8 cellular contexts compared by ENCODE assay signal in genomic region chr3:186614597-186615483, GRCh38. TPM values are rescaled to one million over a fixed set of nuclear protein-coding genes. Genes with fewer than 3 reads are reported as not detected.
A peak's percentile ranks its signal among the peaks of the same experiment; 100 is the strongest.
DNase-seq lines count a peak whose midpoint lies in the region; ATAC-seq, FAIRE-seq and TF ChIP-seq lines count a peak whose summit lies in the region.

No MANE protein-coding gene starts in this region.

- H3K36me3 ChIP-seq in stomach: no peaks in the 10 kb centered on the region

- H3K27me3 ChIP-seq in stomach: peaks cover 0 to 51% (median 10%) of the 10 kb centered on the region in 3 donors

- no peaks in the 10 kb centered on the region for H3K36me3 Mint-ChIP-seq in activated T-cell treated with anti-CD3 and anti-CD28 coated beads, Interleukin-2, amount 50 U/mL, for 4 hours (ENCODE audit: insufficient read depth)
- H3K36me3 Mint-ChIP-seq in neural crest cell (ENCODE audit: low read depth): no peaks in the 10 kb centered on the region

- H3K4me3 Mint-ChIP-seq in activated T-cell treated with anti-CD3 and anti-CD28 coated beads, Interleukin-2, amount 50 U/mL, for 4 hours: peak overlapping the region; percentile 40
- no peak overlapping the region for H3K4me3 Mint-ChIP-seq in neural crest cell

- TF ChIP-seq POLR2A in stomach (IDR thresholded peaks at IDR 0.05): no peak

- 36 to 40% (median 37%) methylated on average over 16 of the region's 16 CpGs for WGBS in stomach, 5 donors

- H3K27ac Mint-ChIP-seq in neural crest cell (ENCODE audit: unreplicated experiment): no peak overlapping the region

- TF ChIP-seq EP300 in stomach (IDR thresholded peaks at IDR 0.05): no peak

- DNase-seq in AG08395 (ENCODE audit: low spot score): peak; percentile 85
- peak; percentile 74 for DNase-seq in KG1 (lab: John Stamatoyannopoulos, UW)
- DNase-seq in RCC 7860 (ENCODE audit: low spot score): peak; percentile 44
- peak; percentile 72 for DNase-seq in activated T-cell treated with anti-CD3 and anti-CD28 coated beads, Interleukin-2, amount 50 U/mL, for 4 hours
- DNase-seq in fibroblast of peridontal ligament (ENCODE audit: extremely low read depth): peak; percentile 74
- peak; percentile 76 for DNase-seq in neural crest cell (ENCODE audit: low read depth, low spot score)
- DNase-seq in stomach: peak; percentile 83

- peaks cover 17% of the 10 kb centered on the region for H3K4me1 Mint-ChIP-seq in activated T-cell treated with anti-CD3 and anti-CD28 coated beads, Interleukin-2, amount 50 U/mL, for 4 hours (ENCODE audit: low read depth)
- peaks cover 12% of the 10 kb centered on the region for H3K4me1 Mint-ChIP-seq in neural crest cell

- no peaks in the 10 kb centered on the region for H3K9me3 Mint-ChIP-seq in activated T-cell treated with anti-CD3 and anti-CD28 coated beads, Interleukin-2, amount 50 U/mL, for 4 hours
- H3K9me3 Mint-ChIP-seq in neural crest cell: no peaks in the 10 kb centered on the region

- FAIRE-seq in RCC 7860 (lab: Jason Lieb, UNC): peak; percentile 4

- intact Hi-C loops in stomach (cut with DNase I; ENCODE audit: low total_unique reads): loop anchor here (5.0 kb wide), 1 partner anchor 202 kb away; no protein-coding TSS in a partner anchor

- H3K4me3 ChIP-seq in stomach: no peak overlapping the region

- peaks cover 26% of the 10 kb centered on the region for H3K27me3 Mint-ChIP-seq in activated T-cell treated with anti-CD3 and anti-CD28 coated beads, Interleukin-2, amount 50 U/mL, for 4 hours (ENCODE audit: low read depth)
- peaks cover 57% of the 10 kb centered on the region for H3K27me3 Mint-ChIP-seq in neural crest cell (ENCODE audit: low read depth)

- TF ChIP-seq CTCF in neural crest cell (conservative IDR thresholded peaks at IDR 0.05): peak; percentile 95
- TF ChIP-seq CTCF in stomach (IDR thresholded peaks at IDR 0.05): peak in 5 of 7 experiments; percentile 95 to 98 (median 98)

- no peak overlapping the region for H3K27ac ChIP-seq in stomach

- no peaks in the 10 kb centered on the region for H3K9me3 ChIP-seq in stomach

- H3K4me1 ChIP-seq in stomach: peaks cover 4 to 19% (median 14%) of the 10 kb centered on the region in 4 donors

- ATAC-seq in GM18858 (IDR thresholded peaks at IDR 0.05; ENCODE audit: unreplicated experiment): peak; percentile 58
- ATAC-seq in activated T-cell treated with anti-CD3 and anti-CD28 coated beads, Interleukin-2, amount 50 U/mL, for 4 hours: peak; percentile 53 to 59

RNA-seq across cellular contexts. Expression of gene AHSG, which starts 2.0 kb away (rescaled TPM):
- total RNA-seq in activated T-cell treated with anti-CD3 and anti-CD28 coated beads, Interleukin-2, amount 50 U/mL, for 4 hours: under 1 TPM; 0.66 to 0.86 (median 0.84) TPM
- total RNA-seq in neural crest cell: 0.30 TPM in 1 of 2 replicates, not detected in the other
- total RNA-seq in stomach: under 1 TPM in 1 of 5 donors, not detected in 4; 0.92 TPM
- polyA plus RNA-seq in stomach: not detected

RNA-seq across cellular contexts. Expression of gene FETUB, which starts 25.4 kb away (rescaled TPM):
- not detected for total RNA-seq in activated T-cell treated with anti-CD3 and anti-CD28 coated beads, Interleukin-2, amount 50 U/mL, for 4 hours
- total RNA-seq in neural crest cell: not detected in 2 replicates
- total RNA-seq in stomach: not detected
- polyA plus RNA-seq in stomach: under 1 TPM in 1 of 3 donors, not detected in 2; 0.63 TPM

RNA-seq across cellular contexts. Expression of gene DNAJB11, which starts 44.3 kb away (rescaled TPM):
- total RNA-seq in activated T-cell treated with anti-CD3 and anti-CD28 coated beads, Interleukin-2, amount 50 U/mL, for 4 hours: 10 to 100 TPM; 88.5 to 98.1 (median 91.1) TPM
- 48.9 and 53.5 TPM in 2 replicates for total RNA-seq in neural crest cell
- 10 to 100 TPM; 17.0 to 62.1 (median 31.6) TPM for total RNA-seq in stomach
- polyA plus RNA-seq in stomach: 10 to 100 TPM; 17.7 to 33.9 (median 32.2) TPM

RNA-seq across cellular contexts. Expression of gene TBCCD1, which starts 47.7 kb away (rescaled TPM):
- total RNA-seq in activated T-cell treated with anti-CD3 and anti-CD28 coated beads, Interleukin-2, amount 50 U/mL, for 4 hours: 10 to 100 TPM; 12.1 to 14.4 (median 12.4) TPM
- 18.7 and 20.1 TPM in 2 replicates for total RNA-seq in neural crest cell
- 10 to 100 TPM in 3 of 5 donors, 1 to 10 TPM in 2; 5.3 to 16.5 (median 10.4) TPM for total RNA-seq in stomach
- 1 to 10 TPM; 3.5 to 4.4 (median 4.0) TPM for polyA plus RNA-seq in stomach

RNA-seq across cellular contexts. Expression of gene HRG, which starts 51.0 kb away (rescaled TPM):
- total RNA-seq in activated T-cell treated with anti-CD3 and anti-CD28 coated beads, Interleukin-2, amount 50 U/mL, for 4 hours: not detected
- not detected in 2 replicates for total RNA-seq in neural crest cell
- total RNA-seq in stomach: not detected
- not detected for polyA plus RNA-seq in stomach
